ENCODE assay signal across 8 cellular contexts in the genomic region with DNA sequence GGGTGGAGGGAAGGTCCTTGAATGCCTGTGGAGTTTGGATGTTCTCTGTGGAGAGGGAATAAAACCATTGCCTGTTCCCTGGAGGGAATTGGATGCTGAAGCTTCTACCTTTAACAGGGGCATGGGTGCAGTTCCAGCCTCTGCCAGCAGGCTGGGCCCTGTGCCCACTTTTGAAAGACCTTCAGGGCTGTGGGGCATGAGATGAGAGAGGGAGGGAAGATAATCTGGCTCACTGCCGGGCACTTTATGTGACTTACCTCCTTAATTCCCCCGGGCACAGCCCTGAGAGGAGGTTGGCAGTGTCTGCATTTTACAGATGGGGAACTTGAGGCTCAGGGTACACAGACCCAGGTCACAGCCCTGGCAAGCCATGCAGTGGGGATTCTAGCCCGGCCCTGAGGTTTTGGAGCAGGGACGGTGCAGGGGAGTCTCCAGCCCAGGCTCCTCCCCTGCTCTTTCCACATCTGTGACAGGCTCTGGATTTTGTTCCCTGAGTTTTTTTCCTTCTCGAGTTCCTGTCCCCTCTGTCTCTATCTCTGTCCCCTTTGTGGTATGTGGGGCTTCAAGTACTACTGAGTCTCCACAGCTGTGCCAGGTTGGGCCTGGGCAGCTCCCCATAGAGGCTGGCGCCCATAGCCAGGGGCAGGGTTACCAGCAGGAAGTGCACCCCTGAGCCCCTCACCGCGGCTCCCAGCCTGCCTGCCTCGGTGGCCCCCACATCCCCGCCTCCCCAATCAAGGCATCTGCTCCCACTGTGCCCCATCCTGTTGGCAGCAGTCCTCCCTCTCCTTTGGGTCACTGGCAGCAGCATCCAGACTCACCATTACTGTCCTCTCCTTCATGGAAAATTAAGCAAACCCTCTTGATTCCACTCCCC. TPM values are rescaled to one million over a fixed set of nuclear protein-coding genes. Genes with fewer than 3 reads are reported as not detected.
DNase-seq lines count a peak whose midpoint lies in the region; ATAC-seq and TF ChIP-seq lines count a peak whose summit lies in the region.

No MANE protein-coding gene starts in this region.

- H3K27me3 ChIP-seq in right lobe of liver = no peaks in the 10 kb centered on the region

- no peak overlapping the region for H3K27ac ChIP-seq in right lobe of liver

- ATAC-seq in HG03354 (IDR thresholded peaks at IDR 0.05; ENCODE audit: poor library complexity, severe bottlenecking, unreplicated experiment) (peak; percentile 60), right lobe of liver (peak; percentile 91 to 94 (median 92))

- no peaks in the 10 kb centered on the region for H3K27me3 Mint-ChIP-seq in activated CD4-positive, alpha-beta T cell treated with anti-CD3 and anti-CD28 coated beads, Interleukin-2, amount 10 ng/mL, durations not matched to agents 7 days and 5 days

- WGBS in right lobe of liver (ENCODE audit: insufficient coverage, low coverage, low lambda C conversion rate, missing lambda C conversion rate) = 0% methylated on average over 4 of the region's 10 CpGs

- POLR2A ChIA-PET in activated CD4-positive, alpha-beta T cell treated with anti-CD3 and anti-CD28 coated beads, Interleukin-2, amount 10 ng/mL, durations not matched to agents 7 days and 5 days (lab: Charles Lee) = interaction anchor here (0.5 kb wide), 1 partner anchor 36 kb away, joined by 3 read pairs; no protein-coding TSS in a partner anchor

- H3K27ac Mint-ChIP-seq in activated CD4-positive, alpha-beta T cell treated with anti-CD3 and anti-CD28 coated beads, Interleukin-2, amount 10 ng/mL, durations not matched to agents 7 days and 5 days = peak overlapping the region; percentile 13

- no peak overlapping the region for H3K4me3 Mint-ChIP-seq in activated CD4-positive, alpha-beta T cell treated with anti-CD3 and anti-CD28 coated beads, Interleukin-2, amount 10 ng/mL, durations not matched to agents 7 days and 5 days

- no peaks in the 10 kb centered on the region for H3K9me3 Mint-ChIP-seq in activated CD4-positive, alpha-beta T cell treated with anti-CD3 and anti-CD28 coated beads, Interleukin-2, amount 10 ng/mL, durations not matched to agents 7 days and 5 days

- no peaks in the 10 kb centered on the region for H3K4me1 ChIP-seq in right lobe of liver

- no peaks in the 10 kb centered on the region for H3K9me3 ChIP-seq in right lobe of liver

- no peak for TF ChIP-seq POLR2A in right lobe of liver (IDR thresholded peaks at IDR 0.05)

- peaks cover 14% of the 10 kb centered on the region for H3K4me1 Mint-ChIP-seq in activated CD4-positive, alpha-beta T cell treated with anti-CD3 and anti-CD28 coated beads, Interleukin-2, amount 10 ng/mL, durations not matched to agents 7 days and 5 days

- H3K36me3 ChIP-seq in right lobe of liver = no peaks in the 10 kb centered on the region

- intact Hi-C loops in right lobe of liver (cut with DNase I) = loop anchor here in 1 of 2 donors (10.0 kb wide), 1 partner anchor 116 kb away; no protein-coding TSS in a partner anchor

- DNase-seq in GM04504 (ENCODE audit: low read depth) = peak; percentile 68
- peak; percentile 73 to 90 for DNase-seq in NCI-H526 (lab: John Stamatoyannopoulos, UW)
- DNase-seq in activated CD4-positive, alpha-beta T cell treated with anti-CD3 and anti-CD28 coated beads, Interleukin-2, amount 10 ng/mL, durations not matched to agents 7 days and 5 days = peak; percentile 86
- peak; percentile 78 for DNase-seq in dedifferentiated amniotic fluid mesenchymal stem cell (ENCODE audit: extremely low spot score)
- DNase-seq in right lobe of liver = peak; percentile 83 to 89 (median 85)
- DNase-seq in stimulated activated CD4-positive, alpha-beta T cell treated with anti-CD3 and anti-CD28 coated beads, TNF-alpha, amount 100 ng/mL, for 24 hours (ENCODE audit: low read depth in 3 of 3) = peak; percentile 68 to 81 (median 76)
- no peak for DNase-seq in cerebellar nuclear complex (lab: John Stamatoyannopoulos, UW)

- CTCF ChIA-PET in activated CD4-positive, alpha-beta T cell treated with anti-CD3 and anti-CD28 coated beads, Interleukin-2, amount 10 ng/mL, durations not matched to agents 7 days and 5 days (lab: Charles Lee) = interaction anchor here (0.6 to 2.5 kb wide), 14 partner anchors 9 to 134 kb away, joined by 3 to 13 read pairs (median 4); no protein-coding TSS in a partner anchor

- no peaks in the 10 kb centered on the region for H3K36me3 Mint-ChIP-seq in activated CD4-positive, alpha-beta T cell treated with anti-CD3 and anti-CD28 coated beads, Interleukin-2, amount 10 ng/mL, durations not matched to agents 7 days and 5 days (ENCODE audit: low read depth)

- H3K4me3 ChIP-seq in right lobe of liver = no peak overlapping the region

- peak; percentile 93 to 99 (median 95) for TF ChIP-seq CTCF in right lobe of liver (IDR thresholded peaks at IDR 0.05)

RNA-seq across cellular contexts. Expression of a gene that starts 14.0 kb away (rescaled TPM):
- 10 to 100 TPM; 24.3 to 31.1 TPM for total RNA-seq in activated CD4-positive, alpha-beta T cell treated with anti-CD3 and anti-CD28 coated beads, Interleukin-2, amount 10 ng/mL, durations not matched to agents 7 days and 5 days
- 10 to 100 TPM in 1 of 6 experiments, 1 to 10 TPM in 5; 3.3 to 14.3 (median 7.6) TPM for total RNA-seq in right lobe of liver

RNA-seq across cellular contexts. Expression of a gene that starts 27.7 kb away (rescaled TPM):
- total RNA-seq in activated CD4-positive, alpha-beta T cell treated with anti-CD3 and anti-CD28 coated beads, Interleukin-2, amount 10 ng/mL, durations not matched to agents 7 days and 5 days = 10 to 100 TPM; 55.8 to 57.5 TPM
- 10 to 100 TPM; 12.4 to 18.6 (median 13.0) TPM for total RNA-seq in right lobe of liver

RNA-seq across cellular contexts. Expression of a gene that starts 56.1 kb away (rescaled TPM):
- total RNA-seq in activated CD4-positive, alpha-beta T cell treated with anti-CD3 and anti-CD28 coated beads, Interleukin-2, amount 10 ng/mL, durations not matched to agents 7 days and 5 days = 10 to 100 TPM; 62.7 to 63.8 TPM
- 10 to 100 TPM in 5 of 6 experiments, 1 to 10 TPM in 1; 10.0 to 17.6 (median 11.8) TPM for total RNA-seq in right lobe of liver

Comparison
In these comparisons a context has a peak if more than half of its experiments do, and no peak if none do; other contexts are left out.
1. DNase-seq: peak in GM04504 (single experiment), NCI-H526 (2 of 2), activated CD4-positive, alpha-beta T cell treated with anti-CD3 and anti-CD28 coated beads, Interleukin-2, amount 10 ng/mL, durations not matched to agents 7 days and 5 days (single experiment), dedifferentiated amniotic fluid mesenchymal stem cell (single experiment), right lobe of liver (3 of 3) and stimulated activated CD4-positive, alpha-beta T cell treated with anti-CD3 and anti-CD28 coated beads, TNF-alpha, amount 100 ng/mL, for 24 hours (3 of 3); none in cerebellar nuclear complex (0 of 2).